Comparison of ENCODE assay signal across 10 cellular contexts in genomic region chr1:938088-938683, GRCh38. TPM values are rescaled to one million over a fixed set of nuclear protein-coding genes. Genes with fewer than 3 reads are reported as not detected.
A peak's percentile ranks its signal among the peaks of the same experiment; 100 is the strongest.
DNase-seq lines count a peak whose midpoint lies in the region; ATAC-seq and TF ChIP-seq lines count a peak whose summit lies in the region.
"Had no signal": no experiment of that assay in that cellular context is flagged by ENCODE, and none has a peak within 500 bp of the region (broad histone marks: within the 10 kb centered on the region; RNA-seq: fewer than 3 reads in every experiment).

No MANE protein-coding gene starts in this region.

- intact Hi-C loops in left ventricle myocardium inferior (cut with micrococcal nuclease), result no loop called here

- H3K9me3 Mint-ChIP-seq in activated T-cell treated with anti-CD3 and anti-CD28 coated beads, Interleukin-2, amount 50 U/mL, for 72 hours, result no peaks in the 10 kb centered on the region
- H3K9me3 Mint-ChIP-seq in type B pancreatic cell, result no peaks in the 10 kb centered on the region
- H3K9me3 Mint-ChIP-seq: naive B cell had no signal

- ATAC-seq in activated T-cell treated with anti-CD3 and anti-CD28 coated beads, Interleukin-2, amount 50 U/mL, for 72 hours (replicated peaks in 1 of 2), result peak; percentile 51 to 52
- ATAC-seq in GM21786 (IDR thresholded peaks at IDR 0.05; ENCODE audit: unreplicated experiment), result no peak
- no peak for ATAC-seq in HG02763 (IDR thresholded peaks at IDR 0.05; ENCODE audit: unreplicated experiment)

- no peak overlapping the region for H3K27ac ChIP-seq in left ventricle myocardium inferior (replicated peaks)
- H3K27ac ChIP-seq: C4-2B had no signal

- H3K4me1 Mint-ChIP-seq in activated T-cell treated with anti-CD3 and anti-CD28 coated beads, Interleukin-2, amount 50 U/mL, for 72 hours (ENCODE audit: low read depth), result peaks cover 11% of the 10 kb centered on the region
- H3K4me1 Mint-ChIP-seq in type B pancreatic cell (ENCODE audit: unreplicated experiment), result peaks cover 13% of the 10 kb centered on the region

- H3K9me3 ChIP-seq in left ventricle myocardium inferior (replicated peaks), result no peaks in the 10 kb centered on the region

- peak; percentile 30 to 35 for DNase-seq in activated T-cell treated with anti-CD3 and anti-CD28 coated beads, Interleukin-2, amount 50 U/mL, for 72 hours
- DNase-seq in activated T-cell treated with anti-CD3 and anti-CD28 coated beads, Interleukin-2, amount 50 U/mL, for 48 hours, result no peak
- DNase-seq in T1000 (lab: John Stamatoyannopoulos, UW), result peak; percentile 47
- no peak for DNase-seq in left ventricle myocardium inferior
- no peak for DNase-seq in type B pancreatic cell (ENCODE audit: extremely low spot score, unreplicated experiment)
- no peak for DNase-seq in T-helper 1 cell
- DNase-seq: naive B cell had no signal

- no peak overlapping the region for H3K27ac Mint-ChIP-seq in activated T-cell treated with anti-CD3 and anti-CD28 coated beads, Interleukin-2, amount 50 U/mL, for 72 hours
- H3K27ac Mint-ChIP-seq in type B pancreatic cell, result no peak overlapping the region

- no peak overlapping the region for H3K4me3 Mint-ChIP-seq in activated T-cell treated with anti-CD3 and anti-CD28 coated beads, Interleukin-2, amount 50 U/mL, for 72 hours
- peak overlapping the region; percentile 39 for H3K4me3 Mint-ChIP-seq in type B pancreatic cell

- peaks cover 35% of the 10 kb centered on the region for H3K27me3 Mint-ChIP-seq in activated T-cell treated with anti-CD3 and anti-CD28 coated beads, Interleukin-2, amount 50 U/mL, for 72 hours (ENCODE audit: low read depth)
- peaks cover 25% of the 10 kb centered on the region for H3K27me3 Mint-ChIP-seq in type B pancreatic cell

- H3K4me3 ChIP-seq in left ventricle myocardium inferior, result no peak overlapping the region

- peaks cover 55% of the 10 kb centered on the region for H3K4me1 ChIP-seq in left ventricle myocardium inferior

- no peaks in the 10 kb centered on the region for H3K36me3 ChIP-seq in left ventricle myocardium inferior

- peaks cover 91% of the 10 kb centered on the region for H3K27me3 ChIP-seq in left ventricle myocardium inferior (ENCODE audit: low read depth)

- no peaks in the 10 kb centered on the region for H3K36me3 Mint-ChIP-seq in activated T-cell treated with anti-CD3 and anti-CD28 coated beads, Interleukin-2, amount 50 U/mL, for 72 hours (ENCODE audit: insufficient read depth in 2 of 2)
- H3K36me3 Mint-ChIP-seq in type B pancreatic cell, result no peaks in the 10 kb centered on the region
- H3K36me3 Mint-ChIP-seq: naive B cell had no signal

- TF ChIP-seq CTCF in left ventricle myocardium inferior (IDR thresholded peaks at IDR 0.05; ENCODE audit: borderline replicate concordance), result peak; percentile 62
- peak; percentile 39 for TF ChIP-seq CTCF in type B pancreatic cell (conservative IDR thresholded peaks at IDR 0.05)

RNA-seq across cellular contexts. Expression of gene SAMD11, which starts 14.5 kb away (rescaled TPM):
- under 1 TPM; 0.12 to 0.17 TPM for total RNA-seq in activated T-cell treated with anti-CD3 and anti-CD28 coated beads, Interleukin-2, amount 50 U/mL, for 72 hours
- total RNA-seq in left ventricle myocardium inferior (2.4 TPM), type B pancreatic cell (ENCODE audit: low replicate concordance) (13.1 and 50.5 TPM in 2 replicates)

RNA-seq across cellular contexts. Expression of gene NOC2L, which starts 20.9 kb away (rescaled TPM):
- total RNA-seq in activated T-cell treated with anti-CD3 and anti-CD28 coated beads, Interleukin-2, amount 50 U/mL, for 72 hours, result 10 to 100 TPM; 72.7 to 90.0 TPM
- total RNA-seq in left ventricle myocardium inferior, result 40.8 TPM
- 75.1 and 87.2 TPM in 2 replicates for total RNA-seq in type B pancreatic cell (ENCODE audit: low replicate concordance)

RNA-seq across cellular contexts. Expression of gene KLHL17, which starts 22.2 kb away (rescaled TPM):
- total RNA-seq in activated T-cell treated with anti-CD3 and anti-CD28 coated beads, Interleukin-2, amount 50 U/mL, for 72 hours, result 10 to 100 TPM; 12.7 to 22.8 TPM
- total RNA-seq in left ventricle myocardium inferior, result 6.4 TPM
- total RNA-seq in type B pancreatic cell (ENCODE audit: low replicate concordance), result 31.5 and 42.2 TPM in 2 replicates

RNA-seq across cellular contexts. Expression of gene PLEKHN1, which starts 28.1 kb away (rescaled TPM):
- total RNA-seq in activated T-cell treated with anti-CD3 and anti-CD28 coated beads, Interleukin-2, amount 50 U/mL, for 72 hours, result 1 to 10 TPM; 1.9 to 2.3 TPM
- total RNA-seq in left ventricle myocardium inferior, result not detected
- total RNA-seq in type B pancreatic cell (ENCODE audit: low replicate concordance), result 6.4 and 16.7 TPM in 2 replicates

RNA-seq across cellular contexts. Expression of gene PERM1, which starts 43.7 kb away (rescaled TPM):
- not detected for total RNA-seq in activated T-cell treated with anti-CD3 and anti-CD28 coated beads, Interleukin-2, amount 50 U/mL, for 72 hours
- 160 TPM for total RNA-seq in left ventricle myocardium inferior
- total RNA-seq in type B pancreatic cell (ENCODE audit: low replicate concordance), result 0.34 and 0.62 TPM in 2 replicates

Comparison
In these comparisons a context has a peak if more than half of its experiments do, and no peak if none do; other contexts are left out.
1. DNase-seq: peak in activated T-cell treated with anti-CD3 and anti-CD28 coated beads, Interleukin-2, amount 50 U/mL, for 72 hours (2 of 2) and T1000 (single experiment); none in activated T-cell treated with anti-CD3 and anti-CD28 coated beads, Interleukin-2, amount 50 U/mL, for 48 hours (0 of 2), left ventricle myocardium inferior (single experiment), type B pancreatic cell (single experiment) and T-helper 1 cell (0 of 5).
2. ATAC-seq: peak in activated T-cell treated with anti-CD3 and anti-CD28 coated beads, Interleukin-2, amount 50 U/mL, for 72 hours (2 of 2); none in GM21786 (single experiment) and HG02763 (single experiment).